ENCODE assay signal across 9 cellular contexts in genomic region chr21:41142051-41142795, GRCh38. TPM values are rescaled to one million over a fixed set of nuclear protein-coding genes. Genes with fewer than 3 reads are reported as not detected.
DNase-seq lines count a peak whose midpoint lies in the region; ATAC-seq and TF ChIP-seq lines count a peak whose summit lies in the region.
"Had no signal": no experiment of that assay in that cellular context is flagged by ENCODE, and none has a peak within 500 bp of the region (broad histone marks: within the 10 kb centered on the region; RNA-seq: fewer than 3 reads in every experiment).

No MANE protein-coding gene starts in this region.

- H3K9ac ChIP-seq in endodermal cell (ENCODE audit: extremely low read depth, low read length, poor library complexity, severe bottlenecking), result no peak overlapping the region

- WGBS in endodermal cell (ENCODE audit: insufficient coverage in 1 of 2, insufficient read length in 1 of 2), 2 experiments, result 88 to 89% methylated on average over 6 to 15 of the region's 15 CpGs

- no peak for ATAC-seq in activated CD4-positive, alpha-beta T cell treated with anti-CD3 and anti-CD28 coated beads for 36 hours
- no peak for ATAC-seq in stimulated activated naive CD8-positive, alpha-beta T cell treated with anti-CD3 and anti-CD28 coated beads, Interleukin-15, amount 100 ng/mL, for 72 hours

- no peaks in the 10 kb centered on the region for H3K9me3 Mint-ChIP-seq in Caco-2 (ENCODE audit: unreplicated experiment)
- H3K9me3 Mint-ChIP-seq in endodermal cell, result peaks cover 3% of the 10 kb centered on the region
- H3K9me3 Mint-ChIP-seq in activated CD4-positive, alpha-beta T cell treated with anti-CD3 and anti-CD28 coated beads for 36 hours (ENCODE audit: low read depth), result no peaks in the 10 kb centered on the region
- no peaks in the 10 kb centered on the region for H3K9me3 Mint-ChIP-seq in stimulated activated naive CD8-positive, alpha-beta T cell treated with anti-CD3 and anti-CD28 coated beads, Interleukin-15, amount 100 ng/mL, for 72 hours
- H3K9me3 Mint-ChIP-seq: activated CD4-positive, alpha-beta memory T cell treated with anti-CD3 and anti-CD28 coated beads, Interleukin-2, amount 10 ng/mL, durations not matched to agents 7 days and 5 days had no signal

- peaks cover 8% of the 10 kb centered on the region for H3K4me1 Mint-ChIP-seq in Caco-2 (ENCODE audit: low read depth, unreplicated experiment)
- peaks cover 2% of the 10 kb centered on the region for H3K4me1 Mint-ChIP-seq in endodermal cell
- no peaks in the 10 kb centered on the region for H3K4me1 Mint-ChIP-seq in activated CD4-positive, alpha-beta T cell treated with anti-CD3 and anti-CD28 coated beads for 36 hours
- H3K4me1 Mint-ChIP-seq in stimulated activated naive CD8-positive, alpha-beta T cell treated with anti-CD3 and anti-CD28 coated beads, Interleukin-15, amount 100 ng/mL, for 72 hours, result no peaks in the 10 kb centered on the region
- H3K4me1 Mint-ChIP-seq: activated CD4-positive, alpha-beta memory T cell treated with anti-CD3 and anti-CD28 coated beads, Interleukin-2, amount 10 ng/mL, durations not matched to agents 7 days and 5 days had no signal

- no peaks in the 10 kb centered on the region for H3K27me3 ChIP-seq in Caco-2 (replicated peaks; ENCODE audit: control insufficient read depth, insufficient read depth, low read length)
- H3K27me3 ChIP-seq in endodermal cell (ENCODE audit: control insufficient read depth, insufficient read depth, low read length, poor library complexity, severe bottlenecking), result no peaks in the 10 kb centered on the region

- H3K27me3 Mint-ChIP-seq in Caco-2 (ENCODE audit: insufficient read depth, unreplicated experiment) (peaks cover 5% of the 10 kb centered on the region), endodermal cell (ENCODE audit: insufficient read depth) (peaks cover 13% of the 10 kb centered on the region)
- peaks cover 6% of the 10 kb centered on the region for H3K27me3 Mint-ChIP-seq in activated CD4-positive, alpha-beta T cell treated with anti-CD3 and anti-CD28 coated beads for 36 hours
- peaks cover 20% of the 10 kb centered on the region for H3K27me3 Mint-ChIP-seq in stimulated activated naive CD8-positive, alpha-beta T cell treated with anti-CD3 and anti-CD28 coated beads, Interleukin-15, amount 100 ng/mL, for 72 hours

- H3K4me1 ChIP-seq in Caco-2, result no peaks in the 10 kb centered on the region
- peaks cover under 1% of the 10 kb centered on the region for H3K4me1 ChIP-seq in endodermal cell (ENCODE audit: control insufficient read depth, insufficient read depth, low read length)

- H3K36me3 ChIP-seq in Caco-2 (ENCODE audit: control insufficient read depth, insufficient read depth, low read length), result no peaks in the 10 kb centered on the region
- no peaks in the 10 kb centered on the region for H3K36me3 ChIP-seq in endodermal cell (ENCODE audit: control insufficient read depth, insufficient read depth, low read length)

- no TSS peak for BruUV-seq in Caco-2 (replicated peaks; lab: Mats Ljungman, UMichigan)

- DNase-seq in Caco-2, result peak; percentile 49 to 68
- peak; percentile 38 for DNase-seq in NCI-H2107 (lab: John Stamatoyannopoulos, UW)
- DNase-seq in endodermal cell, result peak; percentile 63
- DNase-seq in occipital lobe (lab: John Stamatoyannopoulos, UW), result peak; percentile 56
- DNase-seq in activated CD4-positive, alpha-beta T cell treated with anti-CD3 and anti-CD28 coated beads for 36 hours, result no peak
- DNase-seq in stimulated activated naive CD8-positive, alpha-beta T cell treated with anti-CD3 and anti-CD28 coated beads, Interleukin-15, amount 100 ng/mL, for 72 hours, result no peak
- no peak for DNase-seq in NCI-H2227 (lab: John Stamatoyannopoulos, UW; ENCODE audit: unreplicated experiment)
- DNase-seq in NK-92 (lab: John Stamatoyannopoulos, UW; ENCODE audit: unreplicated experiment), result no peak
- DNase-seq: activated CD4-positive, alpha-beta memory T cell treated with anti-CD3 and anti-CD28 coated beads, Interleukin-2, amount 10 ng/mL, durations not matched to agents 7 days and 5 days had no signal

- H3K27ac Mint-ChIP-seq in Caco-2 (ENCODE audit: unreplicated experiment) (no peak overlapping the region), endodermal cell (peak overlapping the region; percentile 50)
- no peak overlapping the region for H3K27ac Mint-ChIP-seq in activated CD4-positive, alpha-beta T cell treated with anti-CD3 and anti-CD28 coated beads for 36 hours
- peak overlapping the region in 1 of 2 donors; percentile 37 for H3K27ac Mint-ChIP-seq in stimulated activated naive CD8-positive, alpha-beta T cell treated with anti-CD3 and anti-CD28 coated beads, Interleukin-15, amount 100 ng/mL, for 72 hours
- H3K27ac Mint-ChIP-seq: activated CD4-positive, alpha-beta memory T cell treated with anti-CD3 and anti-CD28 coated beads, Interleukin-2, amount 10 ng/mL, durations not matched to agents 7 days and 5 days had no signal

- POLR2A ChIA-PET in Caco-2 (lab: Charles Lee), result no interaction called here
- POLR2A ChIA-PET in activated CD4-positive, alpha-beta T cell treated with anti-CD3 and anti-CD28 coated beads for 36 hours (lab: Charles Lee), result no interaction called here

- no peak overlapping the region for H3K4me3 ChIP-seq in Caco-2 (ENCODE audit: low read depth, low read length)
- no peak overlapping the region for H3K4me3 ChIP-seq in endodermal cell (ENCODE audit: low read length)

- H3K9me3 ChIP-seq in Caco-2, result 0 out of 2 replicates have a peak, but pooled peaks cover 3% of the 10 kb centered on the region
- no peaks in the 10 kb centered on the region for H3K9me3 ChIP-seq in endodermal cell (ENCODE audit: control insufficient read depth, low read length)

- CTCF ChIA-PET in Caco-2 (lab: Charles Lee), result no interaction called here
- CTCF ChIA-PET in activated CD4-positive, alpha-beta T cell treated with anti-CD3 and anti-CD28 coated beads for 36 hours (lab: Charles Lee), result no interaction called here

- H3K4me3 Mint-ChIP-seq in Caco-2 (ENCODE audit: unreplicated experiment) (peak overlapping the region; percentile 21), endodermal cell (no peak overlapping the region)
- no peak overlapping the region for H3K4me3 Mint-ChIP-seq in activated CD4-positive, alpha-beta T cell treated with anti-CD3 and anti-CD28 coated beads for 36 hours
- no peak overlapping the region for H3K4me3 Mint-ChIP-seq in stimulated activated naive CD8-positive, alpha-beta T cell treated with anti-CD3 and anti-CD28 coated beads, Interleukin-15, amount 100 ng/mL, for 72 hours
- H3K4me3 Mint-ChIP-seq: activated CD4-positive, alpha-beta memory T cell treated with anti-CD3 and anti-CD28 coated beads, Interleukin-2, amount 10 ng/mL, durations not matched to agents 7 days and 5 days had no signal

- intact Hi-C loops in Caco-2 (cut with micrococcal nuclease; ENCODE audit: unreplicated experiment), result no loop called here
- intact Hi-C loops in activated CD4-positive, alpha-beta T cell treated with anti-CD3 and anti-CD28 coated beads for 36 hours (cut with DNase I, micrococcal nuclease), result loop anchor here in 1 of 2 experiments (5.0 kb wide), 1 partner anchor 155 kb away; no protein-coding TSS in a partner anchor

- no peak overlapping the region for H3K27ac ChIP-seq in endodermal cell (ENCODE audit: low read depth, low read length)

- H3K36me3 Mint-ChIP-seq in Caco-2 (ENCODE audit: insufficient read depth, unreplicated experiment), result no peaks in the 10 kb centered on the region
- H3K36me3 Mint-ChIP-seq in endodermal cell (ENCODE audit: low read depth), result no peaks in the 10 kb centered on the region
- H3K36me3 Mint-ChIP-seq in activated CD4-positive, alpha-beta T cell treated with anti-CD3 and anti-CD28 coated beads for 36 hours (ENCODE audit: low read depth), result no peaks in the 10 kb centered on the region

- no peak for TF ChIP-seq CTCF in Caco-2 (IDR thresholded peaks at IDR 0.05; ENCODE audit: insufficient read depth in 1 of 2, low read depth in 1 of 2, low read length in 1 of 2, severe bottlenecking in 1 of 2, unreplicated experiment in 1 of 2)
- TF ChIP-seq CTCF in endodermal cell (conservative IDR thresholded peaks at IDR 0.05), result no peak

RNA-seq across cellular contexts. Expression of gene BACE2, which starts 25.7 kb away (rescaled TPM):
- 8.8 and 10.1 TPM in 2 replicates for total RNA-seq in Caco-2 (2022)
- 10 to 100 TPM in 1 of 2 donors, 1 to 10 TPM in 1; 9.1 to 16.7 TPM for total RNA-seq in endodermal cell
- 11.3 TPM for polyA plus RNA-seq in endodermal cell (2013, experiment 1 of 2)
- polyA plus RNA-seq in endodermal cell (2013, experiment 2 of 2), result 8.9 TPM
- total RNA-seq in occipital lobe, result 8.6 TPM
- under 1 TPM; 0.25 to 0.50 TPM for total RNA-seq in activated CD4-positive, alpha-beta T cell treated with anti-CD3 and anti-CD28 coated beads for 36 hours

Comparison
In these comparisons a context has a peak if more than half of its experiments do, and no peak if none do; other contexts are left out.
1. DNase-seq: peak in Caco-2 (2 of 2), NCI-H2107 (single experiment), endodermal cell (single experiment) and occipital lobe (single experiment); none in activated CD4-positive, alpha-beta T cell treated with anti-CD3 and anti-CD28 coated beads for 36 hours (single experiment), stimulated activated naive CD8-positive, alpha-beta T cell treated with anti-CD3 and anti-CD28 coated beads, Interleukin-15, amount 100 ng/mL, for 72 hours (0 of 2), NCI-H2227 (single experiment) and NK-92 (single experiment).